33 cellular contexts compared by ENCODE assay signal in the genomic region with DNA sequence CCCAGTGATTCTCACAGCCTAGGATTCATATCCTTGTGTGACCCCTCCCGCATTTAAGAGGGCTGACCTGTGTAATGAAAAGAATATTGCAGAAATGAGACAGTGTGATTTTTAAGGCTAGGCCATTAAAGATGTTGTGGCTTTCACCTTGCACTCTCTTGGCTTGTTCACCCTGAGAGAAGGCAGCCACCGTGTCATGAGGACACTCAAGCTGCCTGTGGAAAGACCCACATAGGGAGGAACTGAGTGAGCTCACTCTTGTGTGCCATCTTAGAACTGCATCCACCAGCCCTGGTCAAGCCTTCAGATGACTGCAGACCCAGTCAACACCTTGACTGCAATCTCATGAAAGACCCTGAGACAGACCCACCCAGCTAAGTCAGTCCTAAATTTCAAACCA. TPM values are rescaled to one million over a fixed set of nuclear protein-coding genes. Genes with fewer than 3 reads are reported as not detected.
DNase-seq lines count a peak whose midpoint lies in the region; ATAC-seq, FAIRE-seq and TF ChIP-seq lines count a peak whose summit lies in the region.
"Had no signal": no experiment of that assay in that cellular context is flagged by ENCODE, and none has a peak within 500 bp of the region (broad histone marks: within the 10 kb centered on the region; RNA-seq: fewer than 3 reads in every experiment).

No MANE protein-coding gene starts in this region.

- no peak overlapping the region for H3K9ac ChIP-seq in endodermal cell (ENCODE audit: extremely low read depth, low read length, poor library complexity, severe bottlenecking)
- H3K9ac ChIP-seq: BLaER1 treated with 17β-estradiol and CSF1 and Interleukin-3, amounts not matched to agents 10 nM and 100 nM; SK-N-SH had no signal

- H3K36me3 ChIP-seq in endodermal cell (ENCODE audit: control insufficient read depth, insufficient read depth, low read length) = no peaks in the 10 kb centered on the region
- H3K36me3 ChIP-seq: ascending aorta; BLaER1 treated with 17β-estradiol and CSF1 and Interleukin-3, amounts not matched to agents 10 nM and 100 nM had no signal

- peak; percentile 37 for ATAC-seq in HG02852 (IDR thresholded peaks at IDR 0.05; ENCODE audit: unreplicated experiment)
- ATAC-seq: K562, left colon, mucosa of descending colon, Right ventricle myocardium inferior, WTC11 had no signal

- no peaks in the 10 kb centered on the region for H3K9me3 ChIP-seq in endodermal cell (ENCODE audit: control insufficient read depth, low read length)
- H3K9me3 ChIP-seq: ascending aorta; BLaER1 treated with 17β-estradiol and CSF1 and Interleukin-3, amounts not matched to agents 10 nM and 100 nM; Caco-2; mucosa of descending colon; SK-N-SH had no signal

- no peaks in the 10 kb centered on the region for H3K27me3 Mint-ChIP-seq in endodermal cell (ENCODE audit: insufficient read depth)
- H3K27me3 Mint-ChIP-seq: type B pancreatic cell had no signal

- H3K27ac Mint-ChIP-seq in endodermal cell = no peak overlapping the region
- H3K27ac Mint-ChIP-seq: activated naive CD8-positive, alpha-beta T cell treated with anti-CD3 and anti-CD28 coated beads, Interleukin-2, amount 10 ng/mL, durations not matched to agents 7 days and 5 days; immature natural killer cell; nephron; type B pancreatic cell; WTC11 had no signal

- DNase-seq in DMS79 (lab: John Stamatoyannopoulos, UW) (peak; percentile 44), GM12865 (ENCODE audit: low read depth) (peak; percentile 26), endodermal cell (peak; percentile 34), RCC 7860 (ENCODE audit: low spot score) (no peak), GM19238 (ENCODE audit: insufficient read length, low spot score) (no peak), dorsolateral prefrontal cortex (no peak)
- DNase-seq: activated naive CD8-positive, alpha-beta T cell treated with anti-CD3 and anti-CD28 coated beads, Interleukin-2, amount 10 ng/mL, durations not matched to agents 7 days and 5 days; Caco-2; effector memory CD4-positive, alpha-beta T cell; erythroblast; GDM1; HCEC 1CT; immature natural killer cell; left colon; mucosa of descending colon; NCI-H1105 treated with DMSO at 0.1 percent for 48 hours; NCI-H1930; NCI-H2227 treated with DMSO at 0.1 percent for 48 hours; NCI-H526 treated with DMSO at 0.1 percent for 48 hours; PC-9; SK-N-SH; stimulated activated CD4-positive, alpha-beta T cell treated with anti-CD3 and anti-CD28 coated beads, Interleukin-4, amount 100 ng/mL, for 1 hour; substantia nigra had no signal

- no peak for FAIRE-seq in RCC 7860 (lab: Jason Lieb, UNC)
- FAIRE-seq: colon, GM18507, K562 had no signal

- H3K36me3 Mint-ChIP-seq in endodermal cell (ENCODE audit: low read depth) = no peaks in the 10 kb centered on the region
- H3K36me3 Mint-ChIP-seq: activated naive CD8-positive, alpha-beta T cell treated with anti-CD3 and anti-CD28 coated beads, Interleukin-2, amount 10 ng/mL, durations not matched to agents 7 days and 5 days; immature natural killer cell; type B pancreatic cell; WTC11 had no signal

- 80 to 87% methylated on average over 2 of the region's 2 CpGs for WGBS in endodermal cell (ENCODE audit: insufficient coverage in 1 of 2, insufficient read length in 1 of 2), 2 experiments

- H3K27me3 ChIP-seq in endodermal cell (ENCODE audit: control insufficient read depth, insufficient read depth, low read length, poor library complexity, severe bottlenecking) (no peaks in the 10 kb centered on the region), dorsolateral prefrontal cortex (no peaks in the 10 kb centered on the region)
- H3K27me3 ChIP-seq: ascending aorta; BLaER1 treated with 17β-estradiol and CSF1 and Interleukin-3, amounts not matched to agents 10 nM and 100 nM had no signal

- H3K4me3 ChIP-seq in GM12865 (ENCODE audit: low read depth, low read length) (no peak overlapping the region), endodermal cell (ENCODE audit: low read length) (no peak overlapping the region), dorsolateral prefrontal cortex (no peak overlapping the region)
- H3K4me3 ChIP-seq: ascending aorta; BLaER1 treated with 17β-estradiol and CSF1 and Interleukin-3, amounts not matched to agents 10 nM and 100 nM; K562; mucosa of descending colon; PC-9 had no signal

- no peak overlapping the region for H3K27ac ChIP-seq in endodermal cell (ENCODE audit: low read depth, low read length)
- H3K27ac ChIP-seq in dorsolateral prefrontal cortex = no peak overlapping the region
- H3K27ac ChIP-seq: ascending aorta, PC-9 had no signal

- no peaks in the 10 kb centered on the region for H3K4me1 ChIP-seq in endodermal cell (ENCODE audit: control insufficient read depth, insufficient read depth, low read length)
- H3K4me1 ChIP-seq: ascending aorta, Caco-2 had no signal

- TF ChIP-seq CTCF in GM12865 (IDR thresholded peaks at IDR 0.05; ENCODE audit: insufficient read depth, low read depth, low read length, missing control alignments) (no peak), endodermal cell (conservative IDR thresholded peaks at IDR 0.05) (no peak), dorsolateral prefrontal cortex (IDR thresholded peaks at IDR 0.05 in 54 of 56, conservative IDR thresholded peaks at IDR 0.05 in 2 of 56; ENCODE audit: low read depth in 1 of 56, partially characterized antibody in 56 of 56) (no peak)

- intact Hi-C loops in dorsolateral prefrontal cortex (cut with DNase I) = no loop called here

- H3K4me3 Mint-ChIP-seq in endodermal cell = no peak overlapping the region
- H3K4me3 Mint-ChIP-seq: activated naive CD8-positive, alpha-beta T cell treated with anti-CD3 and anti-CD28 coated beads, Interleukin-2, amount 10 ng/mL, durations not matched to agents 7 days and 5 days; immature natural killer cell; nephron; type B pancreatic cell; WTC11 had no signal

- H3K9me3 Mint-ChIP-seq in endodermal cell = no peaks in the 10 kb centered on the region
- H3K9me3 Mint-ChIP-seq: activated naive CD8-positive, alpha-beta T cell treated with anti-CD3 and anti-CD28 coated beads, Interleukin-2, amount 10 ng/mL, durations not matched to agents 7 days and 5 days; nephron; type B pancreatic cell; WTC11 had no signal

- H3K4me1 Mint-ChIP-seq in endodermal cell = no peaks in the 10 kb centered on the region
- H3K4me1 Mint-ChIP-seq: immature natural killer cell, nephron, WTC11 had no signal

RNA-seq across cellular contexts. Expression of a gene that starts 46.3 kb away (rescaled TPM):
- total RNA-seq in endodermal cell (100 to 1,000 TPM; 176 to 203 TPM), dorsolateral prefrontal cortex (10 to 100 TPM; 31.3 to 59.7 (median 44.0) TPM)
- 186 TPM for polyA plus RNA-seq in endodermal cell (2013, experiment 1 of 2)
- polyA plus RNA-seq in endodermal cell (2013, experiment 2 of 2) = 205 TPM

Comparison
In these comparisons a context has a peak if more than half of its experiments do, and no peak if none do; other contexts are left out.
1. DNase-seq: peak in DMS79 (single experiment), GM12865 (single experiment) and endodermal cell (single experiment); none in RCC 7860 (single experiment), GM19238 (single experiment) and dorsolateral prefrontal cortex (0 of 10).